Comparison of ENCODE assay signal across 13 cellular contexts in the genomic region with DNA sequence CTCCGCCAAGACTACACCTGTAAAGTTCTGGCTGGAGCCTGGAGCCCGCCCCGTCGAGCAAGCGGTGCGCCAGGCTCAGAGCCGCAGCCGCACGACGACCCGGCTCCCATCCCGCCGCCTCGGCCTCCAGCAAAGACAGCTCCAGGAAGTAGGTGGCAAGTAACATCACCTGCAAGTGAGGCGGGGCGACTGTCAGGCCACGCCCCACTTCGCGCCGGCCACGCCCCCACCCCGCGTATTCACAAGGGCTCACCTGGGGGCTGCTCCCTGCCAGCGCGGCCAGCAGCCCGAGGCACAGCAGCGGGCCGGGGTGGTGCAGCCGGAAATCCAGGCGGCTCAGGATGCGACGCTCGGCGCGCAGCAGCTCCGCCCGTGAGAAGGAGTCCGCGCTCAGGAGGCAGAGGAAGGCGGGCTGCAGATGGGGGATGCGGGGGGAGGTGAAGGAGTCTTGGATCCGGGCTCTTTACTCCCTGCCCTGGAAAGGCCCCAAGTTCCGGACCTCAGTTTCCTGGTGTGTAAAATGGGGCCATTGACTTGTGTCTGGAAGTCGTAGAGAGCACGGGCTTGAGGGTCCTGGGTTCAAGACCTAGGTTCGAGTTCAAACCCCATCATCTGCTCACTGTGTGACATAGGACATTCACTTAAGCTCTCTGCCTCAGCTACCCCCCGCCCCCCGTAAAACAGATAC. TPM values are rescaled to one million over a fixed set of nuclear protein-coding genes. Genes with fewer than 3 reads are reported as not detected.
DNase-seq lines count a peak whose midpoint lies in the region; ATAC-seq and TF ChIP-seq lines count a peak whose summit lies in the region.
"Had no signal": no experiment of that assay in that cellular context is flagged by ENCODE, and none has a peak within 500 bp of the region (broad histone marks: within the 10 kb centered on the region; RNA-seq: fewer than 3 reads in every experiment).

No MANE protein-coding gene starts in this region.

- peak; percentile 86 for DNase-seq in NCI-H748 (lab: John Stamatoyannopoulos, UW; ENCODE audit: unreplicated experiment)
- peak; percentile 33 for DNase-seq in activated naive CD4-positive, alpha-beta T cell treated with anti-CD3 and anti-CD28 coated beads, Interleukin-2, amount 50 U/mL, for 16 hours
- DNase-seq in naive thymus-derived CD4-positive, alpha-beta T cell = peak in 7 of 9 donors; percentile 23 to 51 (median 46)
- DNase-seq in NCI-H1436 treated with DMSO at 0.1 percent for 48 hours (lab: John Stamatoyannopoulos, UW) = no peak
- DNase-seq in AML-193 (lab: John Stamatoyannopoulos, UW) = no peak
- DNase-seq in posterior vena cava (ENCODE audit: low spot score) = no peak
- DNase-seq: SHP77 had no signal

- H3K27ac ChIP-seq in naive thymus-derived CD4-positive, alpha-beta T cell (ENCODE audit: low read depth, low read length) = no peak overlapping the region
- H3K27ac ChIP-seq in gastroesophageal sphincter = no peak overlapping the region
- H3K27ac ChIP-seq: breast epithelium had no signal

- H3K9me3 ChIP-seq in ES-I3 (ENCODE audit: control insufficient read depth, insufficient read depth, low read length) (no peaks in the 10 kb centered on the region), gastroesophageal sphincter (no peaks in the 10 kb centered on the region)
- H3K9me3 ChIP-seq in naive thymus-derived CD4-positive, alpha-beta T cell (ENCODE audit: control insufficient read depth in 2 of 3, low read length in 3 of 3) = no peaks in the 10 kb centered on the region
- H3K9me3 ChIP-seq: breast epithelium had no signal

- CTCF ChIA-PET in naive thymus-derived CD4-positive, alpha-beta T cell (lab: Charles Lee) = interaction anchor here (1.0 to 1.5 kb wide), 2 partner anchors 43 to 83 kb away, joined by 3 to 13 read pairs; no protein-coding TSS in a partner anchor

- peaks cover 0 to 10% (median 6%) of the 10 kb centered on the region in 11 donors for H3K9me3 Mint-ChIP-seq in naive thymus-derived CD4-positive, alpha-beta T cell

- peaks cover 13 to 28% of the 10 kb centered on the region in 2 donors for H3K27me3 ChIP-seq in naive thymus-derived CD4-positive, alpha-beta T cell (ENCODE audit: control insufficient read depth in 2 of 2, insufficient read depth in 2 of 2, low read length in 2 of 2)
- H3K27me3 ChIP-seq in gastroesophageal sphincter = peaks cover 80% of the 10 kb centered on the region

- no peaks in the 10 kb centered on the region for H3K4me1 ChIP-seq in ES-I3 (ENCODE audit: insufficient read depth, low read length)
- H3K4me1 ChIP-seq in naive thymus-derived CD4-positive, alpha-beta T cell (ENCODE audit: control insufficient read depth in 2 of 2, insufficient read depth in 2 of 2, low read length in 2 of 2) = peaks cover 4 to 18% of the 10 kb centered on the region in 2 donors
- H3K4me1 ChIP-seq in gastroesophageal sphincter = peaks cover 2 to 24% (median 8%) of the 10 kb centered on the region in 3 donors

- H3K4me3 ChIP-seq in naive thymus-derived CD4-positive, alpha-beta T cell (ENCODE audit: low read length) = no peak overlapping the region
- no peak overlapping the region for H3K4me3 ChIP-seq in gastroesophageal sphincter

- peak overlapping the region in 6 of 10 donors; percentile 16 to 71 (median 32) for H3K4me3 Mint-ChIP-seq in naive thymus-derived CD4-positive, alpha-beta T cell

- peaks cover 49 to 75% (median 59%) of the 10 kb centered on the region in 5 donors for H3K27me3 Mint-ChIP-seq in naive thymus-derived CD4-positive, alpha-beta T cell

- no peak overlapping the region for H3K27ac Mint-ChIP-seq in naive thymus-derived CD4-positive, alpha-beta T cell

- no peaks in the 10 kb centered on the region for H3K36me3 ChIP-seq in ES-I3 (ENCODE audit: insufficient read depth, low read length)
- H3K36me3 ChIP-seq in naive thymus-derived CD4-positive, alpha-beta T cell (ENCODE audit: control insufficient read depth in 2 of 3, insufficient read depth in 3 of 3, low read length in 3 of 3) = no peaks in the 10 kb centered on the region
- H3K36me3 ChIP-seq in gastroesophageal sphincter = no peaks in the 10 kb centered on the region
- H3K36me3 ChIP-seq: breast epithelium had no signal

- peak; percentile 22 for ATAC-seq in naive thymus-derived CD4-positive, alpha-beta T cell
- ATAC-seq in gastroesophageal sphincter = no peak
- ATAC-seq: left lobe of liver had no signal

- peaks cover 3 to 11% (median 7%) of the 10 kb centered on the region in 5 donors for H3K36me3 Mint-ChIP-seq in naive thymus-derived CD4-positive, alpha-beta T cell

- WGBS in gastroesophageal sphincter (ENCODE audit: low coverage in 1 of 2), 2 donors = 44 to 61% methylated on average over 3 to 8 of the region's 48 CpGs

- intact Hi-C loops in naive thymus-derived CD4-positive, alpha-beta T cell (cut with micrococcal nuclease) = loop anchor here in 1 of 2 donors (2.0 to 10.0 kb wide), 2 partner anchors 62 to 248 kb away; partner anchors contain the start of genes AKT2 and PSMC4
- intact Hi-C loops in posterior vena cava (cut with DNase I) = loop anchor here in 1 of 2 donors (2.0 kb wide), 1 partner anchor 84 kb away; no protein-coding TSS in a partner anchor

- TF ChIP-seq POLR2A in gastroesophageal sphincter (IDR thresholded peaks at IDR 0.05) = no peak

- peak overlapping the region; percentile 44; the same call in 1 of the 2 replicates for H3K9ac ChIP-seq in ES-I3 (ENCODE audit: low read depth, low read length)

- peaks cover 12 to 30% (median 24%) of the 10 kb centered on the region in 7 donors for H3K4me1 Mint-ChIP-seq in naive thymus-derived CD4-positive, alpha-beta T cell

- POLR2A ChIA-PET in naive thymus-derived CD4-positive, alpha-beta T cell (lab: Charles Lee) = no interaction called here

- TF ChIP-seq EP300 in gastroesophageal sphincter (IDR thresholded peaks at IDR 0.05) = no peak

- no peak for TF ChIP-seq CTCF in gastroesophageal sphincter (IDR thresholded peaks at IDR 0.05)

RNA-seq across cellular contexts. Expression of gene CCNP, which starts 3.2 kb away (rescaled TPM):
- 1 to 10 TPM in 4 of 5 experiments, under 1 TPM in 1; 0.29 to 2.5 (median 1.5) TPM for total RNA-seq in naive thymus-derived CD4-positive, alpha-beta T cell
- polyA plus RNA-seq in naive thymus-derived CD4-positive, alpha-beta T cell = not detected
- under 1 TPM in 1 of 4 donors, not detected in 3; 0.13 TPM for total RNA-seq in gastroesophageal sphincter
- under 1 TPM in 1 of 2 donors, not detected in 1; 0.42 TPM for total RNA-seq in posterior vena cava
- total RNA-seq: activated CD8-positive, alpha-beta memory T cell treated with anti-CD3 and anti-CD28 coated beads for 36 hours had no signal

RNA-seq across cellular contexts. Expression of gene TTC9B, which starts 5.1 kb away (rescaled TPM):
- total RNA-seq in naive thymus-derived CD4-positive, alpha-beta T cell = not detected
- polyA plus RNA-seq in naive thymus-derived CD4-positive, alpha-beta T cell = not detected
- total RNA-seq in gastroesophageal sphincter (not detected), posterior vena cava (not detected)
- total RNA-seq: activated CD8-positive, alpha-beta memory T cell treated with anti-CD3 and anti-CD28 coated beads for 36 hours; fibroblast of lung; left lobe of liver had no signal
- polyA plus RNA-seq: fibroblast of lung had no signal

RNA-seq across cellular contexts. Expression of gene MAP3K10, which starts 32.1 kb away (rescaled TPM):
- 10 to 100 TPM; 22.3 to 31.5 (median 27.0) TPM for total RNA-seq in naive thymus-derived CD4-positive, alpha-beta T cell
- polyA plus RNA-seq in naive thymus-derived CD4-positive, alpha-beta T cell = under 1 TPM; 0.09 to 0.52 TPM
- 10 to 100 TPM in 3 of 4 donors, 1 to 10 TPM in 1; 9.8 to 21.3 (median 16.4) TPM for total RNA-seq in gastroesophageal sphincter
- total RNA-seq in posterior vena cava = 10 to 100 TPM; 16.9 to 21.5 TPM

Comparison
In these comparisons a context has a peak if more than half of its experiments do, and no peak if none do; other contexts are left out.
1. DNase-seq: peak in NCI-H748 (single experiment), activated naive CD4-positive, alpha-beta T cell treated with anti-CD3 and anti-CD28 coated beads, Interleukin-2, amount 50 U/mL, for 16 hours (single experiment) and naive thymus-derived CD4-positive, alpha-beta T cell (7 of 9); none in NCI-H1436 treated with DMSO at 0.1 percent for 48 hours (single experiment), AML-193 (0 of 2) and posterior vena cava (single experiment).